Comparison of ENCODE assay signal across 8 cellular contexts in the genomic region with DNA sequence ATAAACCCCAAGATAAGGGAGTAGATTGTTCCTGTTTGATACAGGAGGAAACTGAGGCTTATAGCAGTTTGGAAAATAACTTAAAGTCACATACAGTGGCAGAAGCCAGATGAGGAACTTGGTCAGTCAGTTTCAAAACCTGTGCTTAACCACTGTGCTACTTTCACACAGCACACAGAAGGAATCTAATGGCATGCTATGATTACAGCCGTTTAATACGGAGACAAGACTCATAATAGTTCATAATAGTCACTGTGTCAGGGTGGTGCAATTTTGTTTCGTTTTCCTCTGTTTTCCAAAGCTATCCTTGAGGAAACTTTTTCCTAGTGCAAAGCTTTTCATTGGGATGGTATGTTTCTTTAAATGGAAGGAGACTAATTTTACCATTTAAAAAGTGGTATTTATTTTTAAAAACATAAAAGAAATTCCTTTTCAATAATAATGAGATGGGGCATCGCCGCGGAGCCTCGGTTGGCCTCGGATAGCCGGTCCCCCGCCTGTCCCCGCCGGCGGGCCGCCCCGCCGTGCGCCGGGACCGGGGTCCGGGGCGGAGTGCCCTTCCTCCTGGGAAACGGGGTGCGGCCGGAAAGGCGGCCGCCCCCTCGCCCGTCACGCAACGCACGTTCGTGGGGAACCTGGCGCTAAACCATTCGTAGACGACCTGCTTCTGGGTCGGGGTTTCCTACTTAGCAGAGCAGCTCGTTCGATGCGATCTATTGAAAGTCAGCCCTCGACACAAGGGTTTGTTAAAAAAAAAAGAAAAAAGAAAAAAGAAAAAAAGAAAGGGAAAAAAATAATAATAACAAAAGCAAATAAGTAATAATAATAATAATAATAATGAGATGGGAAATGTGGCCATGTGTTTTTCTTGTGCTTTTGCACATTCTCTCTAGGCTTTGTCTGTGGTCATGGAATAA.
DNase-seq lines count a peak whose midpoint lies in the region; ATAC-seq and TF ChIP-seq lines count a peak whose summit lies in the region.

No MANE protein-coding gene starts in this region.

- H3K4me1 Mint-ChIP-seq in activated naive CD4-positive, alpha-beta T cell treated with anti-CD3 and anti-CD28 coated beads for 36 hours (ENCODE audit: low read depth) = peaks cover 13% of the 10 kb centered on the region

- peak overlapping the region; percentile 53 for H3K4me3 ChIP-seq in WI38 (ENCODE audit: low read depth, low read length)
- peak overlapping the region in 9 of 10 donors; percentile 33 to 66 (median 55) for H3K4me3 ChIP-seq in heart right ventricle
- peak overlapping the region; percentile 56 to 64 (median 59) for H3K4me3 ChIP-seq in subcutaneous abdominal adipose tissue (ENCODE audit: low read depth in 1 of 5, low read length in 5 of 5)

- peaks cover 2% of the 10 kb centered on the region for H3K36me3 Mint-ChIP-seq in activated naive CD4-positive, alpha-beta T cell treated with anti-CD3 and anti-CD28 coated beads for 36 hours (ENCODE audit: low read depth)

- TF ChIP-seq CTCF in WI38 (IDR thresholded peaks at IDR 0.05; ENCODE audit: low read depth, low read length) (no peak), heart right ventricle (IDR thresholded peaks at IDR 0.05) (no peak)

- ATAC-seq in HG03060 (IDR thresholded peaks at IDR 0.05; ENCODE audit: low read depth, unreplicated experiment) = peak; percentile 78
- ATAC-seq in heart right ventricle = peak in 6 of 8 donors; percentile 25 to 60 (median 43)

- no peaks in the 10 kb centered on the region for H3K36me3 ChIP-seq in heart right ventricle
- no peaks in the 10 kb centered on the region for H3K36me3 ChIP-seq in subcutaneous abdominal adipose tissue (ENCODE audit: control insufficient read depth in 5 of 5, insufficient read depth in 5 of 5, low read length in 5 of 5)

- H3K9ac ChIP-seq in subcutaneous abdominal adipose tissue (ENCODE audit: low read length in 5 of 5) = peak overlapping the region in 1 of 5 donors; percentile 10

- H3K9me3 ChIP-seq in heart right ventricle (peaks cover 0 to 14% (median 3%) of the 10 kb centered on the region in 11 donors), subcutaneous abdominal adipose tissue (ENCODE audit: control insufficient read depth in 5 of 5, low read length in 5 of 5) (peaks cover 0 to 11% (median 9%) of the 10 kb centered on the region in 5 donors)

- H3K27me3 ChIP-seq in heart right ventricle (peaks cover 0 to 16% (median 0%) of the 10 kb centered on the region in 7 donors), subcutaneous abdominal adipose tissue (ENCODE audit: control insufficient read depth in 5 of 5, insufficient read depth in 4 of 5, low read length in 5 of 5) (no peaks in the 10 kb centered on the region)

- CTCF ChIA-PET in activated naive CD4-positive, alpha-beta T cell treated with anti-CD3 and anti-CD28 coated beads for 36 hours (lab: Charles Lee) = no interaction called here

- H3K27ac ChIP-seq in heart right ventricle = peak overlapping the region in 6 of 10 donors; percentile 33 to 84 (median 54)
- H3K27ac ChIP-seq in subcutaneous abdominal adipose tissue (ENCODE audit: low read depth, low read length) = no peak overlapping the region

- H3K9me3 Mint-ChIP-seq in activated naive CD4-positive, alpha-beta T cell treated with anti-CD3 and anti-CD28 coated beads for 36 hours = peaks cover 8% of the 10 kb centered on the region

- H3K27me3 Mint-ChIP-seq in activated naive CD4-positive, alpha-beta T cell treated with anti-CD3 and anti-CD28 coated beads for 36 hours (ENCODE audit: low read depth) = peaks cover 62% of the 10 kb centered on the region

- no peak for DNase-seq in activated naive CD4-positive, alpha-beta T cell treated with anti-CD3 and anti-CD28 coated beads for 36 hours
- DNase-seq in activated naive CD4-positive, alpha-beta T cell treated with Interleukin-2 at 50 U/mL for 16 hours = no peak
- DNase-seq in heart right ventricle (peak in 1 of 2 donors; percentile 36), mucosa of gallbladder (ENCODE audit: low spot score) (no peak), middle frontal gyrus (ENCODE audit: extremely low spot score, low spot score) (no peak)

- WGBS in heart right ventricle, 2 donors = 14 to 29% methylated on average over 40 of the region's 40 CpGs

- intact Hi-C loops in activated naive CD4-positive, alpha-beta T cell treated with anti-CD3 and anti-CD28 coated beads for 36 hours (cut with micrococcal nuclease) = no loop called here
- intact Hi-C loops in heart right ventricle (cut with DNase I) = loop anchor here in 2 of 10 donors (5.0 to 10.0 kb wide), 2 partner anchors 73 to 81 kb away; no protein-coding TSS in a partner anchor

- H3K4me1 ChIP-seq in heart right ventricle (peaks cover 0 to 33% (median 0%) of the 10 kb centered on the region in 9 donors), subcutaneous abdominal adipose tissue (ENCODE audit: control insufficient read depth in 5 of 5, insufficient read depth in 5 of 5, low read length in 5 of 5) (peaks cover 0 to 7% (median 0%) of the 10 kb centered on the region in 5 donors)

- peak overlapping the region; percentile 51 for H3K4me3 Mint-ChIP-seq in activated naive CD4-positive, alpha-beta T cell treated with anti-CD3 and anti-CD28 coated beads for 36 hours

- no peak overlapping the region for H3K27ac Mint-ChIP-seq in activated naive CD4-positive, alpha-beta T cell treated with anti-CD3 and anti-CD28 coated beads for 36 hours
